In genomic region chr17:182164-182751, GRCh38 we compare ENCODE assay signal across 1 cellular context.
TF ChIP-seq lines count a peak whose summit lies in the region.

No MANE protein-coding gene starts in this region.

TF ChIP-seq in GM23338, 12 proteins besides CTCF, POLR2A, EP300 and RAD21 (continued from another document):
- TF ChIP-seq ZNF462 (CRISPR knock-in tag; IDR thresholded peaks at IDR 0.05) (no peak), EZH2phosphoT487 (IDR thresholded peaks at IDR 0.05; ENCODE audit: unreplicated experiment) (no peak), REST (IDR thresholded peaks at IDR 0.05; ENCODE audit: unreplicated experiment) (no peak), JUNB (IDR thresholded peaks at IDR 0.05; ENCODE audit: unreplicated experiment) (no peak), POLR2AphosphoS5 (IDR thresholded peaks at IDR 0.05; ENCODE audit: low read depth) (no peak)
